22 cellular contexts compared by ENCODE assay signal in the genomic region with DNA sequence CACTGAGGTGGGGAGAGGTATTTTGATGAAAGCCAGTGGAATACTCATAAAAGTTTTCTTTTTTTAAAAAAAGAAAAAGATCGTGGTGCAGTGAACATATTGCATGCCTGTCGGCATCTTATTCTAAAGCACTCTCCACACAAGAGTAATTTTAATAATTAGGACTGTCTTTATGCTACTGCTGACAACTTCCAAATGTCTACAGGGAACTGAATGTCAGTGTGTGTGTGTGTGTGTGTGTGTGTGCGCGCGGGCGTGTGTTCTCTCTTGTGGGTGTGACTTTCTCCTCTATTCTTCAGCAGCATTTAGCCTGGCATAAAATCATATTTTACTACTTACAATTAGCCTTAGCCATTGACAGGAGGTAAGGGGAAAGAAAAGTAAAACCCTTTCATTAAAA.
"Had no signal": no experiment of that assay in that cellular context is flagged by ENCODE, and none has a peak within 500 bp of the region (broad histone marks: within the 10 kb centered on the region; RNA-seq: fewer than 3 reads in every experiment).

No MANE protein-coding gene starts in this region.

- H3K4me1 ChIP-seq: colonic mucosa, esophagus squamous epithelium, foreskin keratinocyte, gastrocnemius medialis, gastroesophageal sphincter, heart left ventricle, heart right ventricle had no signal

- H3K36me3 ChIP-seq: colonic mucosa, esophagus muscularis mucosa, esophagus squamous epithelium, gastrocnemius medialis, gastroesophageal sphincter, heart left ventricle, heart right ventricle had no signal

- H3K4me3 ChIP-seq: colonic mucosa, coronary artery, dorsolateral prefrontal cortex, esophagus muscularis mucosa, esophagus squamous epithelium, gastrocnemius medialis, gastroesophageal sphincter, heart left ventricle, heart right ventricle had no signal

- ATAC-seq: effector memory CD8-positive, alpha-beta T cell; esophagus mucosa; foreskin keratinocyte; gastrocnemius medialis; gastroesophageal sphincter; heart left ventricle; heart right ventricle had no signal

- H3K27ac ChIP-seq: colonic mucosa, coronary artery, dorsolateral prefrontal cortex, epithelial cell of prostate, esophagus muscularis mucosa, esophagus squamous epithelium, foreskin keratinocyte, gastrocnemius medialis, gastroesophageal sphincter, heart left ventricle, heart right ventricle had no signal

- DNase-seq: colonic mucosa; cortex of kidney; dermis blood vessel endothelial cell; dorsolateral prefrontal cortex; effector CD4-positive, alpha-beta T cell; effector CD8-positive, alpha-beta T cell; effector memory CD4-positive, alpha-beta T cell; effector memory CD8-positive, alpha-beta T cell; endodermal cell; esophagus squamous epithelium; foreskin fibroblast; foreskin keratinocyte; foreskin melanocyte; gastrocnemius medialis; glutamatergic neuron; heart left ventricle; heart right ventricle had no signal

- H3K9me3 ChIP-seq: colonic mucosa, esophagus muscularis mucosa, esophagus squamous epithelium, gastrocnemius medialis, gastroesophageal sphincter, heart left ventricle, heart right ventricle had no signal

- H3K27me3 ChIP-seq: colonic mucosa, dorsolateral prefrontal cortex, esophagus muscularis mucosa, esophagus squamous epithelium, foreskin keratinocyte, gastrocnemius medialis, gastroesophageal sphincter, heart left ventricle, heart right ventricle had no signal
